In the genomic region with DNA sequence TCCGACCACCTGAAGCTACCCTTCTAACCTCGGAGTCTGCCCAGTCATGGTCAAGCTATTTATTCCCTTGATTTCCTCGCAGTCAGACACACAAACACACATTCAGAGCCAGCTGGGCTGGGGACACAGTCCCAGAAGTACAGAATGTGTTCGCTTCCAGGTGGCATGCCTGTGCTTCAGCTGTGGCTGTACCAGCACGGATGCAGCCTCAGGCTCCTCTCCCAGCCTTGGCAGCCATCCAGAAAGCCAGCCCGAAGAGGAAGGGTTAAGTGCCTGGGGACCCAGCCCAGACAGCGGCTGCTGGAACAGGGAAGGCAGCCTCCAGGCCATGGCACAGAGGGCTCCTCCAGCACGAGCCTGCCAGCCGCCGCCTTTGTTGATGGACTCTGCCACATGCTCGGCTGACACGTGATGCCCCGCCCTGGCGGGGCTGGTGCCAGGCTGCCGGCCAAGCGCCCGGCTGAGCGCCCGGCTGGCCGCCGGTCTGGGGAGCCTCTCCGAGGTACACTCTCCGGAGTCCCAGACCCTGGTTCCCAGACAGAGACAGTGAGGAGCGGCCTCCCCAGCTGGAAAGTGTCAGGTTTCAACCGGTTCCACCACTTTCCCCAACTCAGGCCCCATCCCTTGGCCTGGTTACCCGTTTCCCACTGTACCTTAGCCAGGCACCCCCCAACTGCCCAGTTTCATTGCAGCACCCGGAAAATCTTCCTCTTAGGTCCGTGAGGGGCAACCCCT, we compare ENCODE assay signal across 2 cellular contexts.
A peak's percentile ranks its signal among the peaks of the same experiment; 100 is the strongest.
TF ChIP-seq lines count a peak whose summit lies in the region.

No MANE protein-coding gene starts in this region.

TF ChIP-seq in HCT116, 20 proteins besides CTCF, POLR2A, EP300 and RAD21:
- peak; percentile 16; the same call in 1 of the 2 replicates for TF ChIP-seq POLR2AphosphoS5 (IDR thresholded peaks at IDR 0.05; ENCODE audit: low read depth, low read length)
- TF ChIP-seq EZH2 (IDR thresholded peaks at IDR 0.05), result no peak
- TF ChIP-seq TCF7L2 (IDR thresholded peaks at IDR 0.05; ENCODE audit: borderline replicate concordance, extremely low read depth, insufficient read depth, insufficient read length), result peak; percentile 94
- TF ChIP-seq, protein P1, sequence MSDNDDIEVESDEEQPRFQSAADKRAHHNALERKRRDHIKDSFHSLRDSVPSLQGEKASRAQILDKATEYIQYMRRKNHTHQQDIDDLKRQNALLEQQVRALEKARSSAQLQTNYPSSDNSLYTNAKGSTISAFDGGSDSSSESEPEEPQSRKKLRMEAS (IDR thresholded peaks at IDR 0.05), result no peak
TF ChIP-seq in HCT116: peak in this region for 2.

TF ChIP-seq in H1, 55 proteins besides CTCF, POLR2A, EP300 and RAD21:
- TF ChIP-seq CHD2 (IDR thresholded peaks at IDR 0.05; ENCODE audit: low read length), result peak; percentile 50; the same call in 1 of the 2 replicates
- peak; percentile 99 for TF ChIP-seq ASH2L (IDR thresholded peaks at IDR 0.05; ENCODE audit: low read length)
- peak in 1 of 2 experiments; percentile 74; a peak in 2 of 4 replicates for TF ChIP-seq SIN3A (conservative IDR thresholded peaks at IDR 0.05 in 1 of 2, IDR thresholded peaks at IDR 0.05 in 1 of 2; ENCODE audit: low read depth in 1 of 2, low read length in 2 of 2)
- TF ChIP-seq SIX5 (IDR thresholded peaks at IDR 0.05; ENCODE audit: low read depth, low read length), result peak; percentile 57
- peak; percentile 57; the same call in 1 of the 2 replicates for TF ChIP-seq TBP (IDR thresholded peaks at IDR 0.05; ENCODE audit: low read depth, low read length)
- peak; percentile 30 for TF ChIP-seq TAF7 (optimal IDR thresholded peaks at IDR 0.05; ENCODE audit: borderline replicate concordance, low read depth, low read length)
- no peak for TF ChIP-seq CBX8 (IDR thresholded peaks at IDR 0.05; ENCODE audit: borderline replicate concordance, low read depth, low read length)
- peak; percentile 94 for TF ChIP-seq SP1 (IDR thresholded peaks at IDR 0.05; ENCODE audit: low read depth, low read length)
- no peak for TF ChIP-seq BACH1 (IDR thresholded peaks at IDR 0.05; ENCODE audit: low read length)
- peak; percentile 51; the same call in 1 of the 2 replicates for TF ChIP-seq YY1 (IDR thresholded peaks at IDR 0.05; ENCODE audit: low read depth, low read length)
- TF ChIP-seq TCF12 (IDR thresholded peaks at IDR 0.05; ENCODE audit: low read depth, low read length), result peak; percentile 99
- peak; percentile 99; the same call in 1 of the 2 replicates for TF ChIP-seq RBBP5 (IDR thresholded peaks at IDR 0.05; ENCODE audit: borderline replicate concordance, low read depth, low read length)
- TF ChIP-seq PHF8 (conservative IDR thresholded peaks at IDR 0.05; ENCODE audit: low read depth, low read length), result no peak; the same call in 1 of the 2 replicates
- TF ChIP-seq TAF1 (IDR thresholded peaks at IDR 0.05; ENCODE audit: low read depth, low read length), result peak; percentile 70
- TF ChIP-seq, protein P1 (IDR thresholded peaks at IDR 0.05), result peak; percentile 83
- TF ChIP-seq, protein P2, sequence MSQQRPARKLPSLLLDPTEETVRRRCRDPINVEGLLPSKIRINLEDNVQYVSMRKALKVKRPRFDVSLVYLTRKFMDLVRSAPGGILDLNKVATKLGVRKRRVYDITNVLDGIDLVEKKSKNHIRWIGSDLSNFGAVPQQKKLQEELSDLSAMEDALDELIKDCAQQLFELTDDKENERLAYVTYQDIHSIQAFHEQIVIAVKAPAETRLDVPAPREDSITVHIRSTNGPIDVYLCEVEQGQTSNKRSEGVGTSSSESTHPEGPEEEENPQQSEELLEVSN (IDR thresholded peaks at IDR 0.05), result peak; percentile 53
- TF ChIP-seq CTBP2 (IDR thresholded peaks at IDR 0.05; ENCODE audit: borderline replicate concordance, insufficient read depth, insufficient read length, low read length), result peak; percentile 93
- TF ChIP-seq BRCA1 (IDR thresholded peaks at IDR 0.05; ENCODE audit: low read depth, low read length), result no peak
- no peak for TF ChIP-seq GTF2F1 (IDR thresholded peaks at IDR 0.05; ENCODE audit: borderline replicate concordance, low read depth, low read length)
- no peak for TF ChIP-seq FOSL1 (IDR thresholded peaks at IDR 0.05; ENCODE audit: insufficient read depth, low read depth, low read length)
- TF ChIP-seq SAP30 (IDR thresholded peaks at IDR 0.05; ENCODE audit: insufficient read depth, insufficient replicate concordance, low read length), result no peak
- TF ChIP-seq, protein P3, sequence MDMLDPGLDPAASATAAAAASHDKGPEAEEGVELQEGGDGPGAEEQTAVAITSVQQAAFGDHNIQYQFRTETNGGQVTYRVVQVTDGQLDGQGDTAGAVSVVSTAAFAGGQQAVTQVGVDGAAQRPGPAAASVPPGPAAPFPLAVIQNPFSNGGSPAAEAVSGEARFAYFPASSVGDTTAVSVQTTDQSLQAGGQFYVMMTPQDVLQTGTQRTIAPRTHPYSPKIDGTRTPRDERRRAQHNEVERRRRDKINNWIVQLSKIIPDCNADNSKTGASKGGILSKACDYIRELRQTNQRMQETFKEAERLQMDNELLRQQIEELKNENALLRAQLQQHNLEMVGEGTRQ (IDR thresholded peaks at IDR 0.05; ENCODE audit: low read length), result peak; percentile 52
- no peak for TF ChIP-seq GABPA (IDR thresholded peaks at IDR 0.05; ENCODE audit: borderline replicate concordance, insufficient read depth, low read length)
